Comparison of ENCODE assay signal across 1 cellular context in the genomic region with DNA sequence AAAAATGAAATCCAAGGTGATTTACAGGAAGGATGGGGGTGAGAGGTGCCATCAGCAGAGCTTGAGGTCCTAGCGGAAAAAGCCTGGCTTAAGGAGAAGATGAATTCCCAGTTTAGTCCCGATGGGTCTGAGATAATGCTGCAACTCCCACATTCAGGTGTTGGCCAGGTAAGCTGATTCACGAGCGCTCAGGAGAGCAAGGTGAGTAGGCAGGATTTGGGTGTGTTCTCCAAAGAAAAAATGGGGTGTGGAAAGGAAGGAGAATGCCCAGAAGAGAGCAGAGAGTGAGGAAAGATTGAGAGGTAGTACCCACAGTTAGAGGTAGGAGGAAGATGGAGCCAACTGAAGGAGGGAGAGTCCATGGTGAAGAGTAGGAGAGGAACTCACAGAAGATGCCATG.
TF ChIP-seq lines count a peak whose summit lies in the region.

No MANE protein-coding gene starts in this region.

TF ChIP-seq in H1, 55 proteins besides CTCF, POLR2A, EP300 and RAD21:
- no peak for TF ChIP-seq SRF (IDR thresholded peaks at IDR 0.05; ENCODE audit: low read depth, low read length)
- no peak for TF ChIP-seq RFX5 (IDR thresholded peaks at IDR 0.05; ENCODE audit: borderline replicate concordance, low read depth, low read length)
- TF ChIP-seq, protein P1, sequence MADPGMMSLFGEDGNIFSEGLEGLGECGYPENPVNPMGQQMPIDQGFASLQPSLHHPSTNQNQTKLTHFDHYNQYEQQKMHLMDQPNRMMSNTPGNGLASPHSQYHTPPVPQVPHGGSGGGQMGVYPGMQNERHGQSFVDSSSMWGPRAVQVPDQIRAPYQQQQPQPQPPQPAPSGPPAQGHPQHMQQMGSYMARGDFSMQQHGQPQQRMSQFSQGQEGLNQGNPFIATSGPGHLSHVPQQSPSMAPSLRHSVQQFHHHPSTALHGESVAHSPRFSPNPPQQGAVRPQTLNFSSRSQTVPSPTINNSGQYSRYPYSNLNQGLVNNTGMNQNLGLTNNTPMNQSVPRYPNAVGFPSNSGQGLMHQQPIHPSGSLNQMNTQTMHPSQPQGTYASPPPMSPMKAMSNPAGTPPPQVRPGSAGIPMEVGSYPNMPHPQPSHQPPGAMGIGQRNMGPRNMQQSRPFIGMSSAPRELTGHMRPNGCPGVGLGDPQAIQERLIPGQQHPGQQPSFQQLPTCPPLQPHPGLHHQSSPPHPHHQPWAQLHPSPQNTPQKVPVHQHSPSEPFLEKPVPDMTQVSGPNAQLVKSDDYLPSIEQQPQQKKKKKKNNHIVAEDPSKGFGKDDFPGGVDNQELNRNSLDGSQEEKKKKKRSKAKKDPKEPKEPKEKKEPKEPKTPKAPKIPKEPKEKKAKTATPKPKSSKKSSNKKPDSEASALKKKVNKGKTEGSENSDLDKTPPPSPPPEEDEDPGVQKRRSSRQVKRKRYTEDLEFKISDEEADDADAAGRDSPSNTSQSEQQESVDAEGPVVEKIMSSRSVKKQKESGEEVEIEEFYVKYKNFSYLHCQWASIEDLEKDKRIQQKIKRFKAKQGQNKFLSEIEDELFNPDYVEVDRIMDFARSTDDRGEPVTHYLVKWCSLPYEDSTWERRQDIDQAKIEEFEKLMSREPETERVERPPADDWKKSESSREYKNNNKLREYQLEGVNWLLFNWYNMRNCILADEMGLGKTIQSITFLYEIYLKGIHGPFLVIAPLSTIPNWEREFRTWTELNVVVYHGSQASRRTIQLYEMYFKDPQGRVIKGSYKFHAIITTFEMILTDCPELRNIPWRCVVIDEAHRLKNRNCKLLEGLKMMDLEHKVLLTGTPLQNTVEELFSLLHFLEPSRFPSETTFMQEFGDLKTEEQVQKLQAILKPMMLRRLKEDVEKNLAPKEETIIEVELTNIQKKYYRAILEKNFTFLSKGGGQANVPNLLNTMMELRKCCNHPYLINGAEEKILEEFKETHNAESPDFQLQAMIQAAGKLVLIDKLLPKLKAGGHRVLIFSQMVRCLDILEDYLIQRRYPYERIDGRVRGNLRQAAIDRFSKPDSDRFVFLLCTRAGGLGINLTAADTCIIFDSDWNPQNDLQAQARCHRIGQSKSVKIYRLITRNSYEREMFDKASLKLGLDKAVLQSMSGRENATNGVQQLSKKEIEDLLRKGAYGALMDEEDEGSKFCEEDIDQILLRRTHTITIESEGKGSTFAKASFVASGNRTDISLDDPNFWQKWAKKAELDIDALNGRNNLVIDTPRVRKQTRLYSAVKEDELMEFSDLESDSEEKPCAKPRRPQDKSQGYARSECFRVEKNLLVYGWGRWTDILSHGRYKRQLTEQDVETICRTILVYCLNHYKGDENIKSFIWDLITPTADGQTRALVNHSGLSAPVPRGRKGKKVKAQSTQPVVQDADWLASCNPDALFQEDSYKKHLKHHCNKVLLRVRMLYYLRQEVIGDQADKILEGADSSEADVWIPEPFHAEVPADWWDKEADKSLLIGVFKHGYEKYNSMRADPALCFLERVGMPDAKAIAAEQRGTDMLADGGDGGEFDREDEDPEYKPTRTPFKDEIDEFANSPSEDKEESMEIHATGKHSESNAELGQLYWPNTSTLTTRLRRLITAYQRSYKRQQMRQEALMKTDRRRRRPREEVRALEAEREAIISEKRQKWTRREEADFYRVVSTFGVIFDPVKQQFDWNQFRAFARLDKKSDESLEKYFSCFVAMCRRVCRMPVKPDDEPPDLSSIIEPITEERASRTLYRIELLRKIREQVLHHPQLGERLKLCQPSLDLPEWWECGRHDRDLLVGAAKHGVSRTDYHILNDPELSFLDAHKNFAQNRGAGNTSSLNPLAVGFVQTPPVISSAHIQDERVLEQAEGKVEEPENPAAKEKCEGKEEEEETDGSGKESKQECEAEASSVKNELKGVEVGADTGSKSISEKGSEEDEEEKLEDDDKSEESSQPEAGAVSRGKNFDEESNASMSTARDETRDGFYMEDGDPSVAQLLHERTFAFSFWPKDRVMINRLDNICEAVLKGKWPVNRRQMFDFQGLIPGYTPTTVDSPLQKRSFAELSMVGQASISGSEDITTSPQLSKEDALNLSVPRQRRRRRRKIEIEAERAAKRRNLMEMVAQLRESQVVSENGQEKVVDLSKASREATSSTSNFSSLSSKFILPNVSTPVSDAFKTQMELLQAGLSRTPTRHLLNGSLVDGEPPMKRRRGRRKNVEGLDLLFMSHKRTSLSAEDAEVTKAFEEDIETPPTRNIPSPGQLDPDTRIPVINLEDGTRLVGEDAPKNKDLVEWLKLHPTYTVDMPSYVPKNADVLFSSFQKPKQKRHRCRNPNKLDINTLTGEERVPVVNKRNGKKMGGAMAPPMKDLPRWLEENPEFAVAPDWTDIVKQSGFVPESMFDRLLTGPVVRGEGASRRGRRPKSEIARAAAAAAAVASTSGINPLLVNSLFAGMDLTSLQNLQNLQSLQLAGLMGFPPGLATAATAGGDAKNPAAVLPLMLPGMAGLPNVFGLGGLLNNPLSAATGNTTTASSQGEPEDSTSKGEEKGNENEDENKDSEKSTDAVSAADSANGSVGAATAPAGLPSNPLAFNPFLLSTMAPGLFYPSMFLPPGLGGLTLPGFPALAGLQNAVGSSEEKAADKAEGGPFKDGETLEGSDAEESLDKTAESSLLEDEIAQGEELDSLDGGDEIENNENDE (IDR thresholded peaks at IDR 0.05; ENCODE audit: insufficient replicate concordance, low read length), result no peak
- no peak for TF ChIP-seq MAFK (IDR thresholded peaks at IDR 0.05; ENCODE audit: low read depth, low read length)
- TF ChIP-seq SIN3A (conservative IDR thresholded peaks at IDR 0.05 in 1 of 2, IDR thresholded peaks at IDR 0.05 in 1 of 2; ENCODE audit: low read depth in 1 of 2, low read length in 2 of 2), result no peak
- no peak for TF ChIP-seq BACH1 (IDR thresholded peaks at IDR 0.05; ENCODE audit: low read length)
- TF ChIP-seq TCF12 (IDR thresholded peaks at IDR 0.05; ENCODE audit: low read depth, low read length), result no peak
- TF ChIP-seq KDM1A (IDR thresholded peaks at IDR 0.05; ENCODE audit: borderline replicate concordance, low read length), result no peak
- no peak for TF ChIP-seq YY1 (IDR thresholded peaks at IDR 0.05; ENCODE audit: low read depth, low read length)
- TF ChIP-seq BRCA1 (IDR thresholded peaks at IDR 0.05; ENCODE audit: low read depth, low read length), result no peak
- TF ChIP-seq EGR1 (IDR thresholded peaks at IDR 0.05; ENCODE audit: borderline replicate concordance, low read depth, low read length), result no peak
- TF ChIP-seq USF2 (IDR thresholded peaks at IDR 0.05; ENCODE audit: low read length), result no peak
TF ChIP-seq in H1: peak in this region for 0.
